ENCODE assay signal across 16 cellular contexts in genomic region chr20:13857304-13857703, GRCh38.
A peak's percentile ranks its signal among the peaks of the same experiment; 100 is the strongest.
DNase-seq lines count a peak whose midpoint lies in the region; ATAC-seq and FAIRE-seq lines count a peak whose summit lies in the region.
"Had no signal": no experiment of that assay in that cellular context is flagged by ENCODE, and none has a peak within 500 bp of the region (broad histone marks: within the 10 kb centered on the region; RNA-seq: fewer than 3 reads in every experiment).

No MANE protein-coding gene starts in this region.

- ATAC-seq in GM19324 (IDR thresholded peaks at IDR 0.05; ENCODE audit: low FRiP score, unreplicated experiment) (no peak), GM18520 (IDR thresholded peaks at IDR 0.05; ENCODE audit: unreplicated experiment) (no peak)

- DNase-seq in AG20443 (ENCODE audit: low spot score) = peak; percentile 25
- DNase-seq in NCI-H1105 (lab: John Stamatoyannopoulos, UW) = peak; percentile 41
- peak; percentile 71 for DNase-seq in cerebellum (ENCODE audit: low spot score)
- DNase-seq in myocyte (ENCODE audit: low read depth) = peak; percentile 26
- DNase-seq in OCI-M1 (lab: John Stamatoyannopoulos, UW) = no peak
- no peak for DNase-seq in urothelium cell line (ENCODE audit: low spot score)
- DNase-seq: activated B cell treated with CpG ODN at 0.5 μM for 24 hours; activated effector memory CD4-positive, alpha-beta T cell treated with Interleukin-2 at 50 U/mL for 16 hours; naive B cell; retina; stimulated activated CD4-positive, alpha-beta T cell treated with anti-CD3 and anti-CD28 coated beads, Interleukin-1b, Interleukin-23, amount 100 ng/mL, for 48 hours; trophoblast cell had no signal

- FAIRE-seq in urothelium cell line (lab: Jason Lieb, UNC) = no peak
- FAIRE-seq: D721Med, H1 had no signal

Comparison
In these comparisons a context has a peak if more than half of its experiments do, and no peak if none do; other contexts are left out.
1. DNase-seq: peak in AG20443 (single experiment), NCI-H1105 (single experiment), cerebellum (single experiment) and myocyte (single experiment); none in OCI-M1 (single experiment) and urothelium cell line (single experiment).